8 cellular contexts compared by ENCODE assay signal in the genomic region with DNA sequence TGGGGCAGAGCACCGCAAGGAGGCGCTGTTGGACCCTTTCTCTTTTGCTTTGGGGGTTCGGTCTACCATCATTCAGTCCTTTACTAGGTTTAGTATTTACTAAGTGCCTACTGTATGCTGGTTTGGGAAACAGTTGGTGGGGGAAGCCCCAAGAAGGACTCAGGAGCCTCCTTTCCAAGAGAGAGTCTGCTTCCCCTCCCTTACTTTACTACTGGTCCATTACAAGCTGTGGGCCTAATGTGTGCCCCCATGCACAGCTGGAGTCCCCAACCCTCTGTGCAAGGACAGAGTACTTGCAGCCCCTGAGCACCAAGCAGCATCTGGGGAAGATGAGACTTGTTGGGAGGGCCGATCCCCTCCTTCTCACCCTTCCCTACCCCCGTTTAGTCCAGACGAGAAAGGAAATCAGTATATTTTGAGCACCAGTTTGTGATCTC. TPM values are rescaled to one million over a fixed set of nuclear protein-coding genes. Genes with fewer than 3 reads are reported as not detected.
A peak's percentile ranks its signal among the peaks of the same experiment; 100 is the strongest.
DNase-seq lines count a peak whose midpoint lies in the region; ATAC-seq, FAIRE-seq and TF ChIP-seq lines count a peak whose summit lies in the region.

No MANE protein-coding gene starts in this region.

- no peak overlapping the region for H3K27ac ChIP-seq in 22Rv1

- H3K27ac Mint-ChIP-seq in immature natural killer cell: peak overlapping the region; percentile 96 to 99 (median 98)

- peak; percentile 95 for TF ChIP-seq CTCF in 22Rv1 (IDR thresholded peaks at IDR 0.05)

- ATAC-seq in GM18502 (IDR thresholded peaks at IDR 0.05; ENCODE audit: poor library complexity, unreplicated experiment): peak; percentile 16
- ATAC-seq in HG03108 (IDR thresholded peaks at IDR 0.05; ENCODE audit: unreplicated experiment): peak; percentile 4

- DNase-seq in RCC 7860 (ENCODE audit: low spot score): peak; percentile 37
- peak; percentile 37 for DNase-seq in amniotic stem cell (lab: John Stamatoyannopoulos, UW)
- peak; percentile 80 to 85 (median 82) for DNase-seq in immature natural killer cell
- DNase-seq in stimulated activated CD4-positive, alpha-beta T cell treated with anti-CD3 and anti-CD28 coated beads, Interleukin-15, amount 100 ng/mL, for 24 hours: peak; percentile 94
- DNase-seq in SW480 (ENCODE audit: low spot score): no peak

- peak overlapping the region; percentile 98 to 100 (median 99) for H3K4me3 Mint-ChIP-seq in immature natural killer cell

- H3K9me3 Mint-ChIP-seq in immature natural killer cell: no peaks in the 10 kb centered on the region

- FAIRE-seq in RCC 7860 (lab: Jason Lieb, UNC): no peak

- peaks cover 0 to 4% (median 0%) of the 10 kb centered on the region in 3 donors for H3K36me3 Mint-ChIP-seq in immature natural killer cell

- peaks cover 40 to 47% of the 10 kb centered on the region in 2 donors for H3K4me1 Mint-ChIP-seq in immature natural killer cell

- peaks cover 4 to 9% (median 4%) of the 10 kb centered on the region in 3 donors for H3K27me3 Mint-ChIP-seq in immature natural killer cell (ENCODE audit: low read depth in 3 of 3)

RNA-seq across cellular contexts. Expression of a gene that starts 0.9 kb away (rescaled TPM):
- polyA plus RNA-seq in immature natural killer cell: 100 to 1,000 TPM; 310 to 706 (median 354) TPM

RNA-seq across cellular contexts. Expression of a gene that starts 29.1 kb away (rescaled TPM):
- under 1 TPM in 1 of 3 donors, not detected in 2; 0.71 TPM for polyA plus RNA-seq in immature natural killer cell

RNA-seq across cellular contexts. Expression of a gene that starts 31.0 kb away (rescaled TPM):
- polyA plus RNA-seq in immature natural killer cell: under 1 TPM in 2 of 3 donors, not detected in 1; 0.12 to 0.47 TPM

RNA-seq across cellular contexts. Expression of a gene that starts 37.8 kb away (rescaled TPM):
- polyA plus RNA-seq in immature natural killer cell: 100 to 1,000 TPM in 1 of 3 donors, 10 to 100 TPM in 2; 52.9 to 101 (median 55.7) TPM

RNA-seq across cellular contexts. Expression of a gene that starts 52.8 kb away (rescaled TPM):
- 10 to 100 TPM; 15.8 to 20.3 (median 17.5) TPM for polyA plus RNA-seq in immature natural killer cell
